In the genomic region with DNA sequence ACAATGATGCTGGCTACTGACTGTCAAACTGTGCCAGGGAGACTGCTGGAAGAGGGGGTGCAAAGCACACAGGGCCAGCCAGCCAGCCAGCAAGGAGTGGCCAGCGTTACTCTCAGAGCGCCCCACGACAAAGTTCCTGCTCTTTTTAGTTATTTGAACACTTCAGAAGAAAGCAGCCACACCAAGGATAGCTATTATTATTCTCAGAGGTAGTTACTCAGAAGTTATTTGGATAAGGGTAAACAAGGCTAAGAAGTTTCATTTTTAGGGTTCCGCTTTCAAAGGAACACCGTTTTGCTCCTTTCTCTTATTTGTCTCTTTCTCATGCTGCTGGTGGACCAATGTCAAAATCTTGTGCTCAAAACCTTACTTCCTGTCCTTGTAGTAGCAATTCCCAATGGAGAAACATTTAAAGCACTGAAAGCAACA, we compare ENCODE assay signal across 1 cellular context.
TF ChIP-seq lines count a peak whose summit lies in the region.

No MANE protein-coding gene starts in this region.

TF ChIP-seq in GM12878, 131 proteins besides CTCF, POLR2A, EP300 and RAD21 (continued from another document and continues in another):
- TF ChIP-seq USF1 (IDR thresholded peaks at IDR 0.05; ENCODE audit: borderline replicate concordance, extremely low read length, insufficient read depth, low read depth, low read length), result no peak
- no peak for TF ChIP-seq CHD1 (IDR thresholded peaks at IDR 0.05; ENCODE audit: low read depth, low read length)
- TF ChIP-seq SP1 (IDR thresholded peaks at IDR 0.05; ENCODE audit: low read depth, low read length), result no peak
- no peak for TF ChIP-seq NBN (IDR thresholded peaks at IDR 0.05)
- 0 out of 2 replicates have a peak, but pooled peaks have one; percentile 0 for TF ChIP-seq GABPA (IDR thresholded peaks at IDR 0.05; ENCODE audit: low read depth)
- TF ChIP-seq YY1 (IDR thresholded peaks at IDR 0.05; ENCODE audit: low read depth, low read length), result 0 out of 2 replicates have a peak, but pooled peaks have one; percentile 20
- TF ChIP-seq BRCA1 (IDR thresholded peaks at IDR 0.05; ENCODE audit: low read depth, low read length), result no peak
- TF ChIP-seq SMARCA5 (IDR thresholded peaks at IDR 0.05), result no peak
- TF ChIP-seq ZNF217 (IDR thresholded peaks at IDR 0.05), result no peak
- TF ChIP-seq RBBP5 (conservative IDR thresholded peaks at IDR 0.05), result no peak
- no peak for TF ChIP-seq ZBED1 (IDR thresholded peaks at IDR 0.05; ENCODE audit: borderline replicate concordance)
- TF ChIP-seq, protein P1, sequence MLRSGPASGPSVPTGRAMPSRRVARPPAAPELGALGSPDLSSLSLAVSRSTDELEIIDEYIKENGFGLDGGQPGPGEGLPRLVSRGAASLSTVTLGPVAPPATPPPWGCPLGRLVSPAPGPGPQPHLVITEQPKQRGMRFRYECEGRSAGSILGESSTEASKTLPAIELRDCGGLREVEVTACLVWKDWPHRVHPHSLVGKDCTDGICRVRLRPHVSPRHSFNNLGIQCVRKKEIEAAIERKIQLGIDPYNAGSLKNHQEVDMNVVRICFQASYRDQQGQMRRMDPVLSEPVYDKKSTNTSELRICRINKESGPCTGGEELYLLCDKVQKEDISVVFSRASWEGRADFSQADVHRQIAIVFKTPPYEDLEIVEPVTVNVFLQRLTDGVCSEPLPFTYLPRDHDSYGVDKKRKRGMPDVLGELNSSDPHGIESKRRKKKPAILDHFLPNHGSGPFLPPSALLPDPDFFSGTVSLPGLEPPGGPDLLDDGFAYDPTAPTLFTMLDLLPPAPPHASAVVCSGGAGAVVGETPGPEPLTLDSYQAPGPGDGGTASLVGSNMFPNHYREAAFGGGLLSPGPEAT (IDR thresholded peaks at IDR 0.05; ENCODE audit: low read depth), result peak; percentile 19; the same call in 1 of the 2 replicates
- no peak for TF ChIP-seq MYB (IDR thresholded peaks at IDR 0.05; ENCODE audit: borderline replicate concordance, low read depth, low read length)
- no peak for TF ChIP-seq NRF1 (conservative IDR thresholded peaks at IDR 0.05; ENCODE audit: low read depth, low read length)
- TF ChIP-seq TCF12 (IDR thresholded peaks at IDR 0.05; ENCODE audit: low read depth, low read length), result no peak
- TF ChIP-seq, protein P2, sequence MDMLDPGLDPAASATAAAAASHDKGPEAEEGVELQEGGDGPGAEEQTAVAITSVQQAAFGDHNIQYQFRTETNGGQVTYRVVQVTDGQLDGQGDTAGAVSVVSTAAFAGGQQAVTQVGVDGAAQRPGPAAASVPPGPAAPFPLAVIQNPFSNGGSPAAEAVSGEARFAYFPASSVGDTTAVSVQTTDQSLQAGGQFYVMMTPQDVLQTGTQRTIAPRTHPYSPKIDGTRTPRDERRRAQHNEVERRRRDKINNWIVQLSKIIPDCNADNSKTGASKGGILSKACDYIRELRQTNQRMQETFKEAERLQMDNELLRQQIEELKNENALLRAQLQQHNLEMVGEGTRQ (IDR thresholded peaks at IDR 0.05; ENCODE audit: borderline replicate concordance, low read depth, low read length), result no peak
- TF ChIP-seq NFIC (IDR thresholded peaks at IDR 0.05; ENCODE audit: low read depth, low read length), result peak; percentile 65; the same call in 1 of the 2 replicates
- no peak for TF ChIP-seq NR2C1 (IDR thresholded peaks at IDR 0.05)
- no peak for TF ChIP-seq BACH1 (IDR thresholded peaks at IDR 0.05; ENCODE audit: borderline replicate concordance)
- TF ChIP-seq CREM (IDR thresholded peaks at IDR 0.05; ENCODE audit: low read depth), result no peak
- TF ChIP-seq, protein P3, sequence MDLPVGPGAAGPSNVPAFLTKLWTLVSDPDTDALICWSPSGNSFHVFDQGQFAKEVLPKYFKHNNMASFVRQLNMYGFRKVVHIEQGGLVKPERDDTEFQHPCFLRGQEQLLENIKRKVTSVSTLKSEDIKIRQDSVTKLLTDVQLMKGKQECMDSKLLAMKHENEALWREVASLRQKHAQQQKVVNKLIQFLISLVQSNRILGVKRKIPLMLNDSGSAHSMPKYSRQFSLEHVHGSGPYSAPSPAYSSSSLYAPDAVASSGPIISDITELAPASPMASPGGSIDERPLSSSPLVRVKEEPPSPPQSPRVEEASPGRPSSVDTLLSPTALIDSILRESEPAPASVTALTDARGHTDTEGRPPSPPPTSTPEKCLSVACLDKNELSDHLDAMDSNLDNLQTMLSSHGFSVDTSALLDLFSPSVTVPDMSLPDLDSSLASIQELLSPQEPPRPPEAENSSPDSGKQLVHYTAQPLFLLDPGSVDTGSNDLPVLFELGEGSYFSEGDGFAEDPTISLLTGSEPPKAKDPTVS (IDR thresholded peaks at IDR 0.05; ENCODE audit: low read depth, low read length), result no peak
- no peak for TF ChIP-seq ATF7 (IDR thresholded peaks at IDR 0.05; ENCODE audit: low read depth)
- no peak for TF ChIP-seq STAT1 (conservative IDR thresholded peaks at IDR 0.05)
- no peak for TF ChIP-seq FOXM1 (IDR thresholded peaks at IDR 0.05; ENCODE audit: low read depth, low read length)
- TF ChIP-seq HCFC1 (IDR thresholded peaks at IDR 0.05; ENCODE audit: low read length), result no peak
- no peak for TF ChIP-seq ZNF384 (IDR thresholded peaks at IDR 0.05; ENCODE audit: borderline replicate concordance, low read depth, low read length)
- 0 out of 2 replicates have a peak, but pooled peaks have one; percentile 18 for TF ChIP-seq MEF2A (IDR thresholded peaks at IDR 0.05; ENCODE audit: insufficient read depth, low read depth, low read length)
- no peak for TF ChIP-seq CBFB (IDR thresholded peaks at IDR 0.05; ENCODE audit: low read depth)
- TF ChIP-seq, protein P4, sequence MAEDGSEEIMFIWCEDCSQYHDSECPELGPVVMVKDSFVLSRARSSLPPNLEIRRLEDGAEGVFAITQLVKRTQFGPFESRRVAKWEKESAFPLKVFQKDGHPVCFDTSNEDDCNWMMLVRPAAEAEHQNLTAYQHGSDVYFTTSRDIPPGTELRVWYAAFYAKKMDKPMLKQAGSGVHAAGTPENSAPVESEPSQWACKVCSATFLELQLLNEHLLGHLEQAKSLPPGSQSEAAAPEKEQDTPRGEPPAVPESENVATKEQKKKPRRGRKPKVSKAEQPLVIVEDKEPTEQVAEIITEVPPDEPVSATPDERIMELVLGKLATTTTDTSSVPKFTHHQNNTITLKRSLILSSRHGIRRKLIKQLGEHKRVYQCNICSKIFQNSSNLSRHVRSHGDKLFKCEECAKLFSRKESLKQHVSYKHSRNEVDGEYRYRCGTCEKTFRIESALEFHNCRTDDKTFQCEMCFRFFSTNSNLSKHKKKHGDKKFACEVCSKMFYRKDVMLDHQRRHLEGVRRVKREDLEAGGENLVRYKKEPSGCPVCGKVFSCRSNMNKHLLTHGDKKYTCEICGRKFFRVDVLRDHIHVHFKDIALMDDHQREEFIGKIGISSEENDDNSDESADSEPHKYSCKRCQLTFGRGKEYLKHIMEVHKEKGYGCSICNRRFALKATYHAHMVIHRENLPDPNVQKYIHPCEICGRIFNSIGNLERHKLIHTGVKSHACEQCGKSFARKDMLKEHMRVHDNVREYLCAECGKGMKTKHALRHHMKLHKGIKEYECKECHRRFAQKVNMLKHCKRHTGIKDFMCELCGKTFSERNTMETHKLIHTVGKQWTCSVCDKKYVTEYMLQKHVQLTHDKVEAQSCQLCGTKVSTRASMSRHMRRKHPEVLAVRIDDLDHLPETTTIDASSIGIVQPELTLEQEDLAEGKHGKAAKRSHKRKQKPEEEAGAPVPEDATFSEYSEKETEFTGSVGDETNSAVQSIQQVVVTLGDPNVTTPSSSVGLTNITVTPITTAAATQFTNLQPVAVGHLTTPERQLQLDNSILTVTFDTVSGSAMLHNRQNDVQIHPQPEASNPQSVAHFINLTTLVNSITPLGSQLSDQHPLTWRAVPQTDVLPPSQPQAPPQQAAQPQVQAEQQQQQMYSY (CRISPR knock-in tag; IDR thresholded peaks at IDR 0.05), result no peak
- no peak for TF ChIP-seq SUZ12 (IDR thresholded peaks at IDR 0.05; ENCODE audit: unreplicated experiment)
- TF ChIP-seq RCOR1 (conservative IDR thresholded peaks at IDR 0.05; ENCODE audit: low read depth, low read length), result no peak
- no peak for TF ChIP-seq CREB1 (IDR thresholded peaks at IDR 0.05; ENCODE audit: low read depth)
- no peak for TF ChIP-seq SIX5 (IDR thresholded peaks at IDR 0.05; ENCODE audit: low read depth, low read length, severe bottlenecking)
- TF ChIP-seq, protein P5, sequence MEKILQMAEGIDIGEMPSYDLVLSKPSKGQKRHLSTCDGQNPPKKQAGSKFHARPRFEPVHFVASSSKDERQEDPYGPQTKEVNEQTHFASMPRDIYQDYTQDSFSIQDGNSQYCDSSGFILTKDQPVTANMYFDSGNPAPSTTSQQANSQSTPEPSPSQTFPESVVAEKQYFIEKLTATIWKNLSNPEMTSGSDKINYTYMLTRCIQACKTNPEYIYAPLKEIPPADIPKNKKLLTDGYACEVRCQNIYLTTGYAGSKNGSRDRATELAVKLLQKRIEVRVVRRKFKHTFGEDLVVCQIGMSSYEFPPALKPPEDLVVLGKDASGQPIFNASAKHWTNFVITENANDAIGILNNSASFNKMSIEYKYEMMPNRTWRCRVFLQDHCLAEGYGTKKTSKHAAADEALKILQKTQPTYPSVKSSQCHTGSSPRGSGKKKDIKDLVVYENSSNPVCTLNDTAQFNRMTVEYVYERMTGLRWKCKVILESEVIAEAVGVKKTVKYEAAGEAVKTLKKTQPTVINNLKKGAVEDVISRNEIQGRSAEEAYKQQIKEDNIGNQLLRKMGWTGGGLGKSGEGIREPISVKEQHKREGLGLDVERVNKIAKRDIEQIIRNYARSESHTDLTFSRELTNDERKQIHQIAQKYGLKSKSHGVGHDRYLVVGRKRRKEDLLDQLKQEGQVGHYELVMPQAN (conservative IDR thresholded peaks at IDR 0.05), result no peak
- TF ChIP-seq POLR2AphosphoS5 (IDR thresholded peaks at IDR 0.05; ENCODE audit: low read length), result no peak
- TF ChIP-seq EED (IDR thresholded peaks at IDR 0.05; ENCODE audit: low read depth), result no peak
- TF ChIP-seq SPI1 (IDR thresholded peaks at IDR 0.05; ENCODE audit: borderline replicate concordance, insufficient read depth, low read depth, low read length), result 0 out of 2 replicates have a peak, but pooled peaks have one; percentile 23
- TF ChIP-seq HDGF (IDR thresholded peaks at IDR 0.05), result no peak
- TF ChIP-seq IKZF1 (conservative IDR thresholded peaks at IDR 0.05), result no peak
- TF ChIP-seq BMI1 (IDR thresholded peaks at IDR 0.05; ENCODE audit: borderline replicate concordance), result no peak
- TF ChIP-seq TCF7 (IDR thresholded peaks at IDR 0.05; ENCODE audit: borderline replicate concordance), result no peak
- TF ChIP-seq SMC3 (IDR thresholded peaks at IDR 0.05; ENCODE audit: borderline replicate concordance, low read length), result peak; percentile 25; the same call in 1 of the 2 replicates
- no peak for TF ChIP-seq ZNF592 (IDR thresholded peaks at IDR 0.05)
- TF ChIP-seq JUNB (IDR thresholded peaks at IDR 0.05), result no peak
- no peak for TF ChIP-seq ZNF24 (IDR thresholded peaks at IDR 0.05)
- TF ChIP-seq, protein P6, sequence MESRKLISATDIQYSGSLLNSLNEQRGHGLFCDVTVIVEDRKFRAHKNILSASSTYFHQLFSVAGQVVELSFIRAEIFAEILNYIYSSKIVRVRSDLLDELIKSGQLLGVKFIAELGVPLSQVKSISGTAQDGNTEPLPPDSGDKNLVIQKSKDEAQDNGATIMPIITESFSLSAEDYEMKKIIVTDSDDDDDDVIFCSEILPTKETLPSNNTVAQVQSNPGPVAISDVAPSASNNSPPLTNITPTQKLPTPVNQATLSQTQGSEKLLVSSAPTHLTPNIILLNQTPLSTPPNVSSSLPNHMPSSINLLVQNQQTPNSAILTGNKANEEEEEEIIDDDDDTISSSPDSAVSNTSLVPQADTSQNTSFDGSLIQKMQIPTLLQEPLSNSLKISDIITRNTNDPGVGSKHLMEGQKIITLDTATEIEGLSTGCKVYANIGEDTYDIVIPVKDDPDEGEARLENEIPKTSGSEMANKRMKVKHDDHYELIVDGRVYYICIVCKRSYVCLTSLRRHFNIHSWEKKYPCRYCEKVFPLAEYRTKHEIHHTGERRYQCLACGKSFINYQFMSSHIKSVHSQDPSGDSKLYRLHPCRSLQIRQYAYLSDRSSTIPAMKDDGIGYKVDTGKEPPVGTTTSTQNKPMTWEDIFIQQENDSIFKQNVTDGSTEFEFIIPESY (IDR thresholded peaks at IDR 0.05), result no peak
- 0 out of 2 replicates have a peak, but pooled peaks have one; percentile 37 for TF ChIP-seq TBL1XR1 (IDR thresholded peaks at IDR 0.05; ENCODE audit: low read depth, low read length)
- no peak for TF ChIP-seq SREBF2 (IDR thresholded peaks at IDR 0.05; ENCODE audit: low read length)
- TF ChIP-seq ZZZ3 (IDR thresholded peaks at IDR 0.05; ENCODE audit: control insufficient read depth, insufficient read length, low read depth), result no peak
- no peak for TF ChIP-seq RUNX3 (IDR thresholded peaks at IDR 0.05; ENCODE audit: low read length)
- no peak for TF ChIP-seq CBX5 (IDR thresholded peaks at IDR 0.05; ENCODE audit: low read depth)
